Comparison of ENCODE assay signal across 22 cellular contexts in the genomic region with DNA sequence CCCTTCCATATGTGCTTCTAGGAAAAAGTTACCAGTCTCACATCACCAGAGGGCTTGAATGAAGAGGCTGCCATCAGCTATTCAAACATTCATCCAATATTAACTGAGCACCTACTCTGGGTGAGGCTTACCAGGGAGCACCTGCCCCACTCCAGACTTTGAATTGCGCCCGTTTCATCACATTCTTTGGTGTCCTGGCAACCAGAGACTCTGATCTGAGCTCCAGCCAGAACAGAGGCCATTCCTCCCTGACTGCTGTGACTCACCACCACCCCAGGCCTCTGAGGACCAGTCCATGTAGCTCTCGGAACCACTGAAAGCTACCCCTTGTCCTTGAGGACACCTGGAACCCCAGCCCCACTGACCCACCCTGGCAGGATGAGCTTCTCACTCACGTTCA. TPM values are rescaled to one million over a fixed set of nuclear protein-coding genes. Genes with fewer than 3 reads are reported as not detected.
DNase-seq lines count a peak whose midpoint lies in the region; ATAC-seq, FAIRE-seq and TF ChIP-seq lines count a peak whose summit lies in the region.
"Had no signal": no experiment of that assay in that cellular context is flagged by ENCODE, and none has a peak within 500 bp of the region (broad histone marks: within the 10 kb centered on the region; RNA-seq: fewer than 3 reads in every experiment).

A gene (plus strand): TSS at position 229 of the 400 bp plus-strand sequence. CDS start 150 bp downstream, at position 379.

- no peaks in the 10 kb centered on the region for H3K9me3 ChIP-seq in HepG2 (ENCODE audit: low read length)
- H3K9me3 ChIP-seq: esophagus muscularis mucosa, SJSA1, vagina had no signal

- peaks cover 3 to 7% of the 10 kb centered on the region in 2 experiments; a peak in 2 of 5 replicates for H3K27me3 ChIP-seq in HepG2 (ENCODE audit: control insufficient read depth in 1 of 2, insufficient read depth in 2 of 2, low read length in 2 of 2)
- H3K27me3 ChIP-seq: vagina had no signal

- TF ChIP-seq CTCF in HepG2 (CRISPR knock-in tag; IDR thresholded peaks at IDR 0.05) = no peak

- intact Hi-C loops in HepG2 (cut with micrococcal nuclease; ENCODE audit: unreplicated experiment) = no loop called here

- FAIRE-seq in H54 (lab: Jason Lieb, UNC) = no peak
- no peak for FAIRE-seq in HepG2 (lab: Jason Lieb, UNC)
- FAIRE-seq: GM12892 had no signal

- no peak within 1 kb of the TSS for H3K4me2 ChIP-seq in HepG2 (ENCODE audit: low read depth, low read length)

- H3K9ac ChIP-seq in HepG2 (ENCODE audit: insufficient read depth, low read depth, low read length) = no peak within 1 kb of the TSS

- H3K27ac ChIP-seq in HepG2 (ENCODE audit: extremely low read length, insufficient read depth, low read length) = no peak within 1 kb of the TSS
- H3K27ac ChIP-seq: esophagus muscularis mucosa, SJSA1, vagina had no signal

- TF ChIP-seq POLR2A in H54 (IDR thresholded peaks at IDR 0.05; ENCODE audit: low read depth, low read length) (no peak), HepG2 (IDR thresholded peaks at IDR 0.05; ENCODE audit: insufficient read depth in 1 of 2, low read depth in 2 of 2, low read length in 2 of 2) (no peak)

- no peak for TF ChIP-seq EP300 in HepG2 (IDR thresholded peaks at IDR 0.05; ENCODE audit: low read depth in 2 of 2, low read length in 2 of 2)
- TF ChIP-seq EP300 in HepG2 (CRISPR knock-in tag; IDR thresholded peaks at IDR 0.05; ENCODE audit: borderline replicate concordance) = no peak

- POLR2A ChIA-PET in HepG2 (lab: Yijun Ruan, JAX) = no interaction called here

- H3K79me2 ChIP-seq in HepG2 (ENCODE audit: insufficient read depth, low read length) = no peaks in the 10 kb centered on the region

- in situ Hi-C loops in HepG2 (cut with HindIII; ENCODE audit: extremely low pct_ligation_motif_present, low pct_unique_long_range_greater_than_20kb) = no loop called here

- CTCF ChIA-PET in HepG2 (lab: Yijun Ruan, JAX; ENCODE audit: low intra/inter-chr PET ratio, low total read pairs) = no interaction called here

- ATAC-seq in HepG2 (peak; percentile 67), HG03196 (IDR thresholded peaks at IDR 0.05; ENCODE audit: unreplicated experiment) (no peak)
- ATAC-seq: activated naive CD8-positive, alpha-beta T cell treated with anti-CD3 and anti-CD28 coated beads, Interleukin-2, amount 50 U/mL, for 24 hours; activated T-cell treated with anti-CD3 and anti-CD28 coated beads, Interleukin-2, amount 50 U/mL, for 72 hours; WTC11 had no signal

- DNase-seq in AG20443 (ENCODE audit: low spot score) (peak; percentile 55), H54 (ENCODE audit: insufficient read length, low spot score) (peak; percentile 38), amniotic epithelial cell (ENCODE audit: low read depth) (peak; percentile 33), HepG2 (ENCODE audit: low spot score) (no peak), NCI-H524 treated with DMSO at 0.1 percent for 48 hours (lab: John Stamatoyannopoulos, UW) (no peak), Ammon's horn (ENCODE audit: low spot score) (no peak), H4 (ENCODE audit: low spot score) (no peak)
- DNase-seq: activated naive CD8-positive, alpha-beta T cell treated with anti-CD3 and anti-CD28 coated beads, Interleukin-2, amount 50 U/mL, for 24 hours; activated T-cell treated with anti-CD3 and anti-CD28 coated beads, Interleukin-2, amount 50 U/mL, for 72 hours; AML-193; GF-D8; immature natural killer cell; MV-4-11; NCI-H2029; NCI-H69 had no signal

- no peak for TF ChIP-seq RAD21 in HepG2 (CRISPR knock-in tag; IDR thresholded peaks at IDR 0.05)

- no TSS peak for BruUV-seq in HepG2 (replicated peaks; lab: Mats Ljungman, UMichigan)

- no peak within 1 kb of the TSS for H2AFZ ChIP-seq in HepG2 (ENCODE audit: low read length)

- H3K4me3 ChIP-seq in HepG2 (replicated peaks in 1 of 3; ENCODE audit: insufficient read depth in 1 of 3, low read depth in 2 of 3, low read length in 3 of 3) = no peak within 1 kb of the TSS
- H3K4me3 ChIP-seq: esophagus muscularis mucosa, SJSA1, vagina had no signal

- H3K36me3 ChIP-seq in HepG2 (replicated peaks in 1 of 2; ENCODE audit: control insufficient read depth in 1 of 2, insufficient read depth in 2 of 2, low read length in 2 of 2) = no peaks in the 10 kb centered on the region
- H3K36me3 ChIP-seq: esophagus muscularis mucosa, SJSA1, vagina had no signal

- H3K4me1 ChIP-seq in HepG2 (ENCODE audit: insufficient read depth, low read length) = peaks cover 6% of the 10 kb centered on the region; the same call in 1 of the 2 replicates
- H3K4me1 ChIP-seq: esophagus muscularis mucosa, SJSA1, vagina had no signal

- 6% methylated on average over 2 of the region's 4 CpGs for WGBS in HepG2 (ENCODE audit: low lambda C conversion rate)

- H4K20me1 ChIP-seq in HepG2 (ENCODE audit: insufficient read depth, low read length) = no peaks in the 10 kb centered on the region

TF ChIP-seq in HepG2, 621 proteins besides CTCF, POLR2A, EP300 and RAD21:
- peak; percentile 55; the same call in 1 of the 2 replicates for TF ChIP-seq RFX1 (IDR thresholded peaks at IDR 0.05)
- TF ChIP-seq SAFB2 (CRISPR knock-in tag; IDR thresholded peaks at IDR 0.05; ENCODE audit: borderline replicate concordance, low read depth) = no peak
- TF ChIP-seq, protein P1, sequence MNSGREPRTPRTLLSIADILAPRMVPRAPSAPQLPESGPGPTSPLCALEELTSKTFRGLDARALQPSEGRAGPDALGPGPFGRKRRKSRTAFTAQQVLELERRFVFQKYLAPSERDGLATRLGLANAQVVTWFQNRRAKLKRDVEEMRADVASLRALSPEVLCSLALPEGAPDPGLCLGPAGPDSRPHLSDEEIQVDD (CRISPR knock-in tag; IDR thresholded peaks at IDR 0.05; ENCODE audit: borderline replicate concordance) = no peak
- TF ChIP-seq RFX3 (CRISPR knock-in tag; IDR thresholded peaks at IDR 0.05) = 0 out of 2 replicates have a peak, but pooled peaks have one; percentile 22
- TF ChIP-seq ZNF263 (CRISPR knock-in tag; IDR thresholded peaks at IDR 0.05) = peak; percentile 89
- TF ChIP-seq CEBPB (IDR thresholded peaks at IDR 0.05; ENCODE audit: borderline replicate concordance, low read depth, low read length) = peak; percentile 9; the same call in 1 of the 2 replicates
- peak; percentile 31 for TF ChIP-seq TEAD3 (CRISPR knock-in tag; optimal IDR thresholded peaks at IDR 0.05; ENCODE audit: borderline replicate concordance)
TF ChIP-seq in HepG2: peak in this region for 5.

RNA-seq across cellular contexts. Expression of the gene that starts here (rescaled TPM):
- total RNA-seq in HepG2 (2016; rRNA removed; fragmentation: Illumina TruSeq; extraction: Trizol) = not detected in 2 replicates
- total RNA-seq in HepG2 (2016; cell fraction: cytosol; rRNA removed; fragmentation: Illumina TruSeq; extraction: Trizol; ENCODE audit: low read depth) = not detected in 2 replicates
- 0.02 TPM in 1 of 2 replicates, not detected in the other for total RNA-seq in HepG2 (2016; cell fraction: insoluble cytoplasmic fraction; rRNA removed; fragmentation: Illumina TruSeq; extraction: Trizol)
- 0.06 TPM in 1 of 2 replicates, not detected in the other for total RNA-seq in HepG2 (2016; cell fraction: membrane; rRNA removed; fragmentation: Illumina TruSeq; extraction: Trizol)
- total RNA-seq in HepG2 (2016; cell fraction: nucleus; rRNA removed; fragmentation: Illumina TruSeq; extraction: Trizol) = not detected in 2 replicates
- 0.03 TPM in 2 replicates for polyA plus RNA-seq in HepG2 (2011; rRNA removed)
- 0.01 and 0.03 TPM in 2 replicates for polyA plus RNA-seq in HepG2 (2011; cell fraction: cytosol; rRNA removed)
- polyA plus RNA-seq in HepG2 (2011; cell fraction: nucleus; rRNA removed) = 0.09 and 0.10 TPM in 2 replicates
- 0.07 and 0.08 TPM in 2 replicates for polyA plus RNA-seq in HepG2 (2012)
- not detected in 2 replicates for polyA plus RNA-seq in HepG2 (2016; cell fraction: cytosol; fragmentation: Illumina TruSeq; extraction: Trizol; ENCODE audit: low read depth)
- not detected in 2 replicates for polyA plus RNA-seq in HepG2 (2016; cell fraction: insoluble cytoplasmic fraction; fragmentation: Illumina TruSeq; extraction: Trizol; ENCODE audit: low read depth)
- not detected in 2 replicates for polyA plus RNA-seq in HepG2 (2016; cell fraction: membrane; fragmentation: Illumina TruSeq; extraction: Trizol; ENCODE audit: low read depth)
- polyA plus RNA-seq in HepG2 (2016; cell fraction: nucleus; fragmentation: Illumina TruSeq; extraction: Trizol; ENCODE audit: insufficient read depth, low read depth) = 0.15 TPM in 1 of 2 replicates, not detected in the other
- 0.24 TPM in 1 of 2 replicates, not detected in the other for polyA minus RNA-seq in HepG2 (2011; rRNA and poly(A)+ RNA removed; ENCODE audit: low replicate concordance)
- not detected in 2 replicates for polyA minus RNA-seq in HepG2 (2011; cell fraction: cytosol; rRNA and poly(A)+ RNA removed)
- not detected in 2 replicates for polyA minus RNA-seq in HepG2 (2011; cell fraction: nucleus; rRNA and poly(A)+ RNA removed)
- total RNA-seq in H4 (2014; rRNA removed; shearing (Covaris generic)) = not detected in 2 replicates
- total RNA-seq: esophagus muscularis mucosa, lung microvascular endothelial cell, SJSA1, vagina had no signal
- polyA plus RNA-seq: immature natural killer cell had no signal

Comparison
In these comparisons a context has a peak if more than half of its experiments do, and no peak if none do; other contexts are left out.
1. Peak in ATAC-seq in HepG2; RNA of the gene not detected or under 1 TPM.
2. DNase-seq: peak in AG20443 (single experiment), H54 (single experiment) and amniotic epithelial cell (single experiment); none in HepG2 (single experiment), NCI-H524 treated with DMSO at 0.1 percent for 48 hours (single experiment), Ammon's horn (single experiment) and H4 (single experiment).